Comparison of ENCODE assay signal across 14 cellular contexts in the genomic region with DNA sequence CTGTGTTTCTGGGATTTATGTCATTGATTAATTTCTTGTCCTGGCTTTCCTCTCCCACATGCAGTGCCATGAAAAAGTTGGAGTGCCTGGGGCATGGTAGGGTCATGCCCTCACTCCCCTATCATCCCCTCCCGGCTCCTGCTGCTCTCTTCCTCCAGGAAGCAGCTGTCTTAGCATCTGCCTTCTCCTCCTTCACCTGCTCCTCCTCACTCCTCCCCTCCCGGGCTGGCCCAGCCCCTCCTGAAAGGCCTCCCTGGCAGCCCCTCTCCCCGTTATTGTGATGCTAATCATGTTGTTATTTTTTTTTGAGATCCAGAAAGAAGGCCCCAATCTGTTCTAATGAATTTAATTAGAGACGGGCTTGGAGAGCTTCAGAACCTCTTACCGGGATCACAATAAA. TPM values are rescaled to one million over a fixed set of nuclear protein-coding genes. Genes with fewer than 3 reads are reported as not detected.
"Had no signal": no experiment of that assay in that cellular context is flagged by ENCODE, and none has a peak within 500 bp of the region (broad histone marks: within the 10 kb centered on the region; RNA-seq: fewer than 3 reads in every experiment).

No MANE protein-coding gene starts in this region.

- DNase-seq: activated CD4-positive, alpha-beta T cell treated with anti-CD3 and anti-CD28 coated beads, Interleukin-2, amount 50 U/mL, for 4 hours; activated CD4-positive, CD25-positive, alpha-beta regulatory T cell treated with anti-CD3 and anti-CD28 coated beads, Interleukin-2, amount 50 U/mL, for 72 hours; activated effector memory CD4-positive, alpha-beta T cell treated with anti-CD3 and anti-CD28 coated beads, Interleukin-2, amount 50 U/mL, for 16 hours; activated T-cell treated with anti-CD3 and anti-CD28 coated beads, Interleukin-2, amount 50 U/mL, for 4 hours; esophagus squamous epithelium; foreskin fibroblast; heart left ventricle; kidney; left ventricle myocardium inferior; stimulated activated CD4-positive, alpha-beta T cell treated with anti-CD3 and anti-CD28 coated beads, Interleukin-12 subunit alpha, Interleukin-12 subunit beta, amount 100 ng/mL, for 4 hours; stimulated activated naive CD4-positive, alpha-beta T cell; substantia nigra had no signal

RNA-seq across cellular contexts. Expression of a gene that starts 36.3 kb away (rescaled TPM):
- total RNA-seq: osteocyte, pulmonary artery endothelial cell had no signal
